18 cellular contexts compared by ENCODE assay signal in the genomic region with DNA sequence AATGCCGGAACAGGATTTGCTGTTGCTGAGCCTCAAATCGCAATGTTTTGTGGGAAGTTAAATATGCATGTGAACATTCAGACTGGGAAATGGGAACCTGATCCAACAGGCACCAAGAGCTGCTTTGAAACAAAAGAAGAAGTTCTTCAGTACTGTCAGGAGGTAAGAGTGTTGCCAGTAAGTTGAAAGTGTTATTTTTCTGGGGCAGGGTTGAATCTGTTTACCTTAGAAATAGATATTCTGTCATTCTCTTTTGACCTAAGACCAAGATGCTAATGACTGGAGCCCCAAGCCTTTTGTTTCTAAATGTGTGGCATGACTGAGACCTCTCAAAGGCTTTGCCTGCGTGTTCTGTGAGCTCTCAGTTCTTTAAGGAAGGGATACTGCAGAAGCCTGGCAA. TPM values are rescaled to one million over a fixed set of nuclear protein-coding genes. Genes with fewer than 3 reads are reported as not detected.
DNase-seq lines count a peak whose midpoint lies in the region; ATAC-seq and TF ChIP-seq lines count a peak whose summit lies in the region.
"Had no signal": no experiment of that assay in that cellular context is flagged by ENCODE, and none has a peak within 500 bp of the region (broad histone marks: within the 10 kb centered on the region; RNA-seq: fewer than 3 reads in every experiment).

No MANE protein-coding gene starts in this region.

- peak overlapping the region in 2 of 6 donors; percentile 39 to 45 for H3K27ac Mint-ChIP-seq in immature natural killer cell
- H3K27ac Mint-ChIP-seq: CD4-positive, alpha-beta T cell had no signal

- no peaks in the 10 kb centered on the region for H3K27me3 ChIP-seq in upper lobe of right lung
- no peaks in the 10 kb centered on the region for H3K27me3 ChIP-seq in brain microvascular endothelial cell (replicated peaks)

- intact Hi-C loops in upper lobe of right lung (cut with DNase I): no loop called here

- H3K9me3 Mint-ChIP-seq in immature natural killer cell: peaks cover 0 to 4% (median 0%) of the 10 kb centered on the region in 6 donors
- H3K9me3 Mint-ChIP-seq: CD4-positive, alpha-beta T cell had no signal

- ATAC-seq in upper lobe of right lung (peak; percentile 47), GM19467 (IDR thresholded peaks at IDR 0.05; ENCODE audit: unreplicated experiment) (no peak)
- ATAC-seq: A549, GM12878 had no signal

- H3K4me1 Mint-ChIP-seq in immature natural killer cell: peaks cover 39 to 48% of the 10 kb centered on the region in 2 donors

- no peak overlapping the region for H3K4me3 Mint-ChIP-seq in immature natural killer cell
- H3K4me3 Mint-ChIP-seq: CD4-positive, alpha-beta T cell; H9 had no signal

- H3K36me3 Mint-ChIP-seq in immature natural killer cell: peaks cover 8 to 32% (median 11%) of the 10 kb centered on the region in 3 donors

- H3K4me1 ChIP-seq in upper lobe of right lung: no peaks in the 10 kb centered on the region

- TF ChIP-seq CTCF in upper lobe of right lung (IDR thresholded peaks at IDR 0.05) (no peak), brain microvascular endothelial cell (IDR thresholded peaks at IDR 0.05; ENCODE audit: low read depth, low read length, missing control alignments) (no peak)

- in situ Hi-C loops in brain microvascular endothelial cell (cut with HindIII; ENCODE audit: low pct_ligation_motif_present, low sequenced_read_pairs): no loop called here

- peak overlapping the region; percentile 67 for H3K27ac ChIP-seq in KOPT-K1 (ENCODE audit: low read depth, low read length, poor library complexity, severe bottlenecking)
- H3K27ac ChIP-seq in upper lobe of right lung: no peak overlapping the region
- no peak overlapping the region for H3K27ac ChIP-seq in brain microvascular endothelial cell
- H3K27ac ChIP-seq: A549, HL-60 had no signal

- no peaks in the 10 kb centered on the region for H3K27me3 Mint-ChIP-seq in immature natural killer cell (ENCODE audit: low read depth in 3 of 3)
- H3K27me3 Mint-ChIP-seq: CD4-positive, alpha-beta T cell had no signal

- H3K4me3 ChIP-seq in upper lobe of right lung: no peak overlapping the region
- H3K4me3 ChIP-seq in brain microvascular endothelial cell (ENCODE audit: low read depth, low read length): no peak overlapping the region
- H3K4me3 ChIP-seq: A549, GM12878 had no signal

- H3K36me3 ChIP-seq in KOPT-K1 (ENCODE audit: insufficient read depth, low read length): peaks cover 10% of the 10 kb centered on the region; the same call in 1 of the 2 replicates
- H3K36me3 ChIP-seq in upper lobe of right lung: peaks cover 31% of the 10 kb centered on the region
- H3K36me3 ChIP-seq in brain microvascular endothelial cell (replicated peaks): no peaks in the 10 kb centered on the region

- H3K9me3 ChIP-seq in KOPT-K1 (ENCODE audit: insufficient read depth, low read length, poor library complexity, severe bottlenecking) (no peaks in the 10 kb centered on the region), upper lobe of right lung (no peaks in the 10 kb centered on the region)
- H3K9me3 ChIP-seq: A549 had no signal

- DNase-seq in CD1c-positive myeloid dendritic cell (ENCODE audit: extremely low spot score) (peak; percentile 70), left kidney (ENCODE audit: low read depth, low spot score) (peak; percentile 69), upper lobe of right lung (no peak), brain microvascular endothelial cell (no peak), immature natural killer cell (no peak)
- DNase-seq: Calu3; CD4-positive, alpha-beta T cell; DMS 273 treated with DMSO at 0.1 percent for 48 hours; GOT3; H9 had no signal

RNA-seq across cellular contexts. Expression of a gene that starts 39.7 kb away (rescaled TPM):
- 726 TPM for total RNA-seq in upper lobe of right lung
- 100 to 1,000 TPM in 1 of 3 donors, 10 to 100 TPM in 2; 69.4 to 125 (median 75.8) TPM for polyA plus RNA-seq in immature natural killer cell

RNA-seq across cellular contexts. Expression of a gene that starts 50.1 kb away (rescaled TPM):
- 59.1 TPM for total RNA-seq in upper lobe of right lung
- 1 to 10 TPM in 2 of 3 donors, under 1 TPM in 1; 0.54 to 3.6 (median 2.8) TPM for polyA plus RNA-seq in immature natural killer cell
- total RNA-seq: G401 had no signal
- polyA plus RNA-seq: AG04450, BJ had no signal

Comparison
In these comparisons a context has a peak if more than half of its experiments do, and no peak if none do; other contexts are left out.
1. DNase-seq: peak in CD1c-positive myeloid dendritic cell (single experiment) and left kidney (single experiment); none in upper lobe of right lung (single experiment), brain microvascular endothelial cell (single experiment) and immature natural killer cell (0 of 3).